Comparison of ENCODE assay signal across 13 cellular contexts in the genomic region with DNA sequence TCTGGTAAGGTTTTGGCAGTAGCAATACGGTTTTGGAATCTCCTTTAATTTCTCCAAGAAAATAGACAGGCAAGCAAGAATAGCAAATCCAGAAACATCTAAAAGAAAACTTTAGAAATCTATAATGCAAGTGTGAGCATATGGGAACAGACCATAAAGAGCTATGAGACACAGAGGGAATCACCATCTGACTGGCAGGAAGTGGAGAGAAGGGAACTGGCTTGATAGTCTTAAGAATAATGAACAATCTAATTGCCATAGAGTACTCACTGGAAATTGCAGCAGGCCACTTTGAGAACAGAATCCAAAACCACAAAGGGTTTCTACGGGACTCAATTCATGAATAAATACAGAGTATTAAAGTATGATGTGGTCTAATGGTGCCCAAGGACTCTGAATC. TPM values are rescaled to one million over a fixed set of nuclear protein-coding genes. Genes with fewer than 3 reads are reported as not detected.
DNase-seq lines count a peak whose midpoint lies in the region; ATAC-seq, FAIRE-seq and TF ChIP-seq lines count a peak whose summit lies in the region.
"Had no signal": no experiment of that assay in that cellular context is flagged by ENCODE, and none has a peak within 500 bp of the region (broad histone marks: within the 10 kb centered on the region; RNA-seq: fewer than 3 reads in every experiment).

No MANE protein-coding gene starts in this region.

- TF ChIP-seq EP300 in GM12878 (IDR thresholded peaks at IDR 0.05; ENCODE audit: borderline replicate concordance in 1 of 2, control insufficient read depth in 1 of 2, low read depth in 2 of 2, low read length in 2 of 2) = no peak

- H3K9me3 Mint-ChIP-seq in activated CD8-positive, alpha-beta T cell treated with anti-CD3 and anti-CD28 coated beads for 36 hours = no peaks in the 10 kb centered on the region
- no peaks in the 10 kb centered on the region for H3K9me3 Mint-ChIP-seq in activated CD8-positive, alpha-beta T cell treated with anti-CD3 and anti-CD28 coated beads, Interleukin-2, amount 10 ng/mL, durations not matched to agents 7 days and 5 days (ENCODE audit: insufficient read depth)
- no peaks in the 10 kb centered on the region for H3K9me3 Mint-ChIP-seq in stimulated activated effector memory CD8-positive, alpha-beta T cell treated with anti-CD3 and anti-CD28 coated beads, Interleukin-12 subunit alpha, Interleukin-12 subunit beta, amount 100 ng/mL, for 72 hours
- H3K9me3 Mint-ChIP-seq: CD8-positive, alpha-beta memory T cell had no signal

- TF ChIP-seq RAD21 in GM12878 (IDR thresholded peaks at IDR 0.05; ENCODE audit: insufficient read depth, low read depth, low read length) = no peak

- FAIRE-seq in GM12878 (lab: Jason Lieb, UNC) = no peak

- H3K4me3 ChIP-seq in GM12878 = no peak overlapping the region
- H3K4me3 ChIP-seq: BLaER1, HAP-1 had no signal

- no peak overlapping the region for H3K27ac ChIP-seq in GM12878 (ENCODE audit: control insufficient read depth, insufficient read depth)
- H3K27ac ChIP-seq: BLaER1 had no signal

- in situ Hi-C loops in GM12878 (cut with MboI) = no loop called here

- CTCF ChIA-PET in activated CD8-positive, alpha-beta T cell treated with anti-CD3 and anti-CD28 coated beads for 36 hours (lab: Charles Lee) = interaction anchor here (0.7 to 1.3 kb wide), 2 partner anchors 16 to 23 kb away, joined by 3 read pairs; no protein-coding TSS in a partner anchor
- CTCF ChIA-PET in activated CD8-positive, alpha-beta T cell treated with anti-CD3 and anti-CD28 coated beads, Interleukin-2, amount 10 ng/mL, durations not matched to agents 7 days and 5 days (lab: Charles Lee) = interaction anchor here (0.8 to 1.2 kb wide), 5 partner anchors 16 to 415 kb away, joined by 3 to 8 read pairs (median 3); a partner anchor contains a TSS
- CTCF ChIA-PET in GM12878 (lab: Yijun Ruan, JAX) = interaction anchor here (0.9 to 1.6 kb wide), 10 partner anchors 12 to 388 kb away, joined by 3 to 5 read pairs (median 3); no protein-coding TSS in a partner anchor

- POLR2A ChIA-PET in activated CD8-positive, alpha-beta T cell treated with anti-CD3 and anti-CD28 coated beads for 36 hours (lab: Charles Lee) = no interaction called here
- POLR2A ChIA-PET in activated CD8-positive, alpha-beta T cell treated with anti-CD3 and anti-CD28 coated beads, Interleukin-2, amount 10 ng/mL, durations not matched to agents 7 days and 5 days (lab: Charles Lee) = no interaction called here
- POLR2A ChIA-PET in GM12878 (lab: Charles Lee) = no interaction called here

- no peaks in the 10 kb centered on the region; the same call in 2 of the 3 replicates for H3K9me3 ChIP-seq in GM12878 (replicated peaks; ENCODE audit: control insufficient read depth, insufficient read depth, low read length)
- H3K9me3 ChIP-seq: BLaER1, HAP-1 had no signal

- peak; percentile 24 for ATAC-seq in activated CD8-positive, alpha-beta T cell treated with anti-CD3 and anti-CD28 coated beads for 36 hours
- no peak for ATAC-seq in activated CD8-positive, alpha-beta T cell treated with anti-CD3 and anti-CD28 coated beads, Interleukin-2, amount 10 ng/mL, durations not matched to agents 7 days and 5 days
- peak; percentile 37 for ATAC-seq in HG02610 (IDR thresholded peaks at IDR 0.05; ENCODE audit: unreplicated experiment)
- peak; percentile 15; the same call in 2 of the 3 replicates for ATAC-seq in GM12878
- ATAC-seq in stimulated activated effector memory CD8-positive, alpha-beta T cell treated with anti-CD3 and anti-CD28 coated beads, Interleukin-12 subunit alpha, Interleukin-12 subunit beta, amount 100 ng/mL, for 72 hours = peak; percentile 75

- no peak overlapping the region for H3K27ac Mint-ChIP-seq in activated CD8-positive, alpha-beta T cell treated with anti-CD3 and anti-CD28 coated beads for 36 hours
- H3K27ac Mint-ChIP-seq in activated CD8-positive, alpha-beta T cell treated with anti-CD3 and anti-CD28 coated beads, Interleukin-2, amount 10 ng/mL, durations not matched to agents 7 days and 5 days = no peak overlapping the region
- no peak overlapping the region for H3K27ac Mint-ChIP-seq in stimulated activated effector memory CD8-positive, alpha-beta T cell treated with anti-CD3 and anti-CD28 coated beads, Interleukin-12 subunit alpha, Interleukin-12 subunit beta, amount 100 ng/mL, for 72 hours
- H3K27ac Mint-ChIP-seq: CD8-positive, alpha-beta memory T cell had no signal

- H3K4me1 Mint-ChIP-seq in activated CD8-positive, alpha-beta T cell treated with anti-CD3 and anti-CD28 coated beads for 36 hours (ENCODE audit: low read depth) = peaks cover 3% of the 10 kb centered on the region
- peaks cover 8% of the 10 kb centered on the region for H3K4me1 Mint-ChIP-seq in activated CD8-positive, alpha-beta T cell treated with anti-CD3 and anti-CD28 coated beads, Interleukin-2, amount 10 ng/mL, durations not matched to agents 7 days and 5 days (ENCODE audit: low read depth)
- peaks cover 9% of the 10 kb centered on the region for H3K4me1 Mint-ChIP-seq in stimulated activated effector memory CD8-positive, alpha-beta T cell treated with anti-CD3 and anti-CD28 coated beads, Interleukin-12 subunit alpha, Interleukin-12 subunit beta, amount 100 ng/mL, for 72 hours

- no peaks in the 10 kb centered on the region for H3K27me3 ChIP-seq in GM12878 (replicated peaks in 1 of 2; ENCODE audit: control insufficient read depth in 2 of 2, insufficient read depth in 2 of 2, low read length in 1 of 2)
- H3K27me3 ChIP-seq: BLaER1 had no signal

- peaks cover 4% of the 10 kb centered on the region for H3K4me1 ChIP-seq in GM12878 (ENCODE audit: control insufficient read depth, insufficient read depth, low read length)
- H3K4me1 ChIP-seq: BLaER1, Caco-2, HAP-1 had no signal

- TF ChIP-seq POLR2A in GM12878 (IDR thresholded peaks at IDR 0.05; ENCODE audit: low read depth, low read length) = no peak

- no peak for TF ChIP-seq CTCF in activated CD8-positive, alpha-beta T cell treated with anti-CD3 and anti-CD28 coated beads for 36 hours (IDR thresholded peaks at IDR 0.05)
- no peak for TF ChIP-seq CTCF in GM12878 (IDR thresholded peaks at IDR 0.05 in 2 of 3, conservative IDR thresholded peaks at IDR 0.05 in 1 of 3; ENCODE audit: control insufficient read depth in 2 of 3, extremely low read depth in 1 of 3, insufficient read depth in 1 of 3, low read depth in 3 of 3, low read length in 3 of 3)

- no peak overlapping the region for H3K4me3 Mint-ChIP-seq in activated CD8-positive, alpha-beta T cell treated with anti-CD3 and anti-CD28 coated beads for 36 hours
- no peak overlapping the region for H3K4me3 Mint-ChIP-seq in activated CD8-positive, alpha-beta T cell treated with anti-CD3 and anti-CD28 coated beads, Interleukin-2, amount 10 ng/mL, durations not matched to agents 7 days and 5 days
- no peak overlapping the region for H3K4me3 Mint-ChIP-seq in stimulated activated effector memory CD8-positive, alpha-beta T cell treated with anti-CD3 and anti-CD28 coated beads, Interleukin-12 subunit alpha, Interleukin-12 subunit beta, amount 100 ng/mL, for 72 hours
- H3K4me3 Mint-ChIP-seq: CD8-positive, alpha-beta memory T cell had no signal

- no peaks in the 10 kb centered on the region for H3K79me2 ChIP-seq in GM12878 (ENCODE audit: control insufficient read depth, insufficient read depth, low read length)

- intact Hi-C loops in activated CD8-positive, alpha-beta T cell treated with anti-CD3 and anti-CD28 coated beads for 36 hours (cut with micrococcal nuclease) = no loop called here
- intact Hi-C loops in GM12878 (cut with micrococcal nuclease; ENCODE audit: unreplicated experiment) (no loop called here), posterior cingulate gyrus (cut with DNase I) (no loop called here)

- RAD21 ChIA-PET in GM12878 (lab: Charles Lee; ENCODE audit: unreplicated experiment) = interaction anchor here (1.0 to 1.6 kb wide), 4 partner anchors 11 to 101 kb away, joined by 3 to 4 read pairs (median 4); no protein-coding TSS in a partner anchor

- no peak overlapping the region for H3K4me2 ChIP-seq in GM12878 (ENCODE audit: control insufficient read depth, insufficient read depth)
- H3K4me2 ChIP-seq: BLaER1 had no signal

- H4K20me1 ChIP-seq in GM12878 (ENCODE audit: control insufficient read depth, insufficient read depth) = no peaks in the 10 kb centered on the region
- H4K20me1 ChIP-seq: BLaER1 had no signal

- DNase-seq in activated CD8-positive, alpha-beta T cell treated with anti-CD3 and anti-CD28 coated beads for 36 hours = no peak
- DNase-seq in activated CD8-positive, alpha-beta T cell treated with anti-CD3 and anti-CD28 coated beads, Interleukin-2, amount 10 ng/mL, durations not matched to agents 7 days and 5 days = no peak
- DNase-seq in GM12878 (ENCODE audit: low read depth, low spot score) = no peak
- no peak for DNase-seq in stimulated activated effector memory CD8-positive, alpha-beta T cell treated with anti-CD3 and anti-CD28 coated beads, Interleukin-12 subunit alpha, Interleukin-12 subunit beta, amount 100 ng/mL, for 72 hours (ENCODE audit: low spot score in 2 of 2)
- DNase-seq in NCI-H2196 treated with DMSO at 0.1 percent for 48 hours (lab: John Stamatoyannopoulos, UW; ENCODE audit: unreplicated experiment) = no peak
- no peak for DNase-seq in posterior cingulate gyrus
- DNase-seq: 8988T; Caco-2; CD8-positive, alpha-beta memory T cell; GOT3 had no signal

- BruUV-seq in GM12878 (replicated peaks; lab: Mats Ljungman, UMichigan) = no TSS peak

- peaks cover 5% of the 10 kb centered on the region for H3K27me3 Mint-ChIP-seq in activated CD8-positive, alpha-beta T cell treated with anti-CD3 and anti-CD28 coated beads for 36 hours
- peaks cover 12% of the 10 kb centered on the region for H3K27me3 Mint-ChIP-seq in activated CD8-positive, alpha-beta T cell treated with anti-CD3 and anti-CD28 coated beads, Interleukin-2, amount 10 ng/mL, durations not matched to agents 7 days and 5 days (ENCODE audit: low read depth)

- no peak overlapping the region for H3K9ac ChIP-seq in GM12878 (ENCODE audit: control insufficient read depth, insufficient read depth, low read length)
- H3K9ac ChIP-seq: BLaER1 had no signal

- no peaks in the 10 kb centered on the region for H3K36me3 Mint-ChIP-seq in activated CD8-positive, alpha-beta T cell treated with anti-CD3 and anti-CD28 coated beads for 36 hours (ENCODE audit: low read depth)
- no peaks in the 10 kb centered on the region for H3K36me3 Mint-ChIP-seq in activated CD8-positive, alpha-beta T cell treated with anti-CD3 and anti-CD28 coated beads, Interleukin-2, amount 10 ng/mL, durations not matched to agents 7 days and 5 days (ENCODE audit: low read depth)
- H3K36me3 Mint-ChIP-seq in stimulated activated effector memory CD8-positive, alpha-beta T cell treated with anti-CD3 and anti-CD28 coated beads, Interleukin-12 subunit alpha, Interleukin-12 subunit beta, amount 100 ng/mL, for 72 hours = no peaks in the 10 kb centered on the region
- H3K36me3 Mint-ChIP-seq: CD8-positive, alpha-beta memory T cell had no signal

- SMC1A ChIA-PET in GM12878 (lab: Charles Lee; ENCODE audit: uncharacterized antibody, unreplicated experiment) = interaction anchor here (0.6 to 1.7 kb wide), 5 partner anchors 20 to 1063 kb away, joined by 3 to 9 read pairs (median 3); no protein-coding TSS in a partner anchor

- no peaks in the 10 kb centered on the region for H3K36me3 ChIP-seq in GM12878 (ENCODE audit: control insufficient read depth in 2 of 2, insufficient read depth in 2 of 2, low read length in 1 of 2)
- H3K36me3 ChIP-seq: BLaER1, HAP-1 had no signal

- 21% methylated on average over 2 of the region's 2 CpGs for WGBS in GM12878 (ENCODE audit: insufficient coverage, insufficient replicate concordance, low lambda C conversion rate, missing lambda C conversion rate)

- H2AFZ ChIP-seq in GM12878 (ENCODE audit: control insufficient read depth, low read depth, low read length) = no peak overlapping the region; the same call in 1 of the 2 replicates

RNA-seq across cellular contexts. Expression of a gene that starts 39.6 kb away (rescaled TPM):
- 10 to 100 TPM; 20.3 to 21.3 TPM for total RNA-seq in activated CD8-positive, alpha-beta T cell treated with anti-CD3 and anti-CD28 coated beads for 36 hours
- 1 to 10 TPM; 8.1 to 9.9 TPM for total RNA-seq in activated CD8-positive, alpha-beta T cell treated with anti-CD3 and anti-CD28 coated beads, Interleukin-2, amount 10 ng/mL, durations not matched to agents 7 days and 5 days
- 157 and 159 TPM in 2 replicates for total RNA-seq in GM12878 (2013; cell fraction: nucleolus; rRNA removed)
- 34.8 and 44.1 TPM in 2 replicates for total RNA-seq in GM12878 (2014; rRNA removed)
- 37.7 and 39.9 TPM in 2 replicates for total RNA-seq in GM12878 (2014; rRNA removed; fragmentation: Illumina TruSeq; extraction: Trizol)
- total RNA-seq in GM12878 (2021) = 21.2 and 23.5 TPM in 2 replicates
- polyA plus RNA-seq in GM12878 (2011; ENCODE audit: low read depth) = 6.4 TPM
- polyA plus RNA-seq in GM12878 (2011; rRNA removed) = 16.6 and 29.5 TPM in 2 replicates
- 3.0 and 3.6 TPM in 2 replicates for polyA plus RNA-seq in GM12878 (2011; cell fraction: cytosol; rRNA removed)
- 20.1 and 26.2 TPM in 2 replicates for polyA plus RNA-seq in GM12878 (2011; cell fraction: nucleus; rRNA removed)
- polyA plus RNA-seq in GM12878 (2012) = 8.0 and 13.4 TPM in 2 replicates
- polyA plus RNA-seq in GM12878 (2014; fragmentation: Illumina TruSeq; extraction: Trizol) = 11.9 and 16.6 TPM in 2 replicates
- 10 to 100 TPM; 11.6 to 13.6 TPM for polyA plus RNA-seq in GM12878 (2014; fragmentation: Nextera tagmentation; extraction: Ambion mirVana)
- polyA plus RNA-seq in GM12878 (2014; rRNA removed) = 16.4 and 19.4 TPM in 2 replicates
- polyA plus RNA-seq in GM12878 (2016; fragmentation: Nextera tagmentation; extraction: Ambion mirVana) = 1 to 10 TPM; 4.4 to 5.1 TPM
- 27.6 and 40.8 TPM in 2 replicates for polyA minus RNA-seq in GM12878 (2011; rRNA and poly(A)+ RNA removed)
- 3.7 and 3.9 TPM in 2 replicates for polyA minus RNA-seq in GM12878 (2011; cell fraction: cytosol; rRNA and poly(A)+ RNA removed)
- 124 and 145 TPM in 2 replicates for polyA minus RNA-seq in GM12878 (2011; cell fraction: nucleus; rRNA and poly(A)+ RNA removed)
